27 cellular contexts compared by ENCODE assay signal in the genomic region with DNA sequence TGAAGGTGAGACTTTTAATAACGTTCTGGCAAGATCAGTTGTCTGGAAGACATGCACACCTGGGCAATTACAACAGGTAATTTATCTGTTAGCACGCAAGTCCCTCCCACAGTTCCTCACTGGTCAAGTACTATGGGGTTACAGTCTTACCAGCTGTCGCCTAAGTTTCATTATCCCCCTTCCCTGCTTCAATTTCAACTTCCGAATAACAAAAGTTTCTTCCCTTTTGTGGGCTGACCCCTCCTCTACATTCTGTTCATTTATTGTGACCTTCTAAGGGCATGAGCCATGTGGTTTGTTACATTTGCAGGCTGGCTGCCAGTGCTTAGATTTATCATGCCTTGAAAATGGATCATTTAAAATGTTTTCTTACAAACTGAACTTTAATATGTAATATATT. TPM values are rescaled to one million over a fixed set of nuclear protein-coding genes. Genes with fewer than 3 reads are reported as not detected.
"Had no signal": no experiment of that assay in that cellular context is flagged by ENCODE, and none has a peak within 500 bp of the region (broad histone marks: within the 10 kb centered on the region; RNA-seq: fewer than 3 reads in every experiment).

No MANE protein-coding gene starts in this region.

- H3K36me3 ChIP-seq: adrenal gland, esophagus muscularis mucosa, heart left ventricle, left ventricle myocardium inferior, right atrium auricular region, stomach, thyroid gland had no signal

- ATAC-seq: activated CD8-positive, alpha-beta memory T cell treated with anti-CD3 and anti-CD28 coated beads, Interleukin-2, amount 10 ng/mL, durations not matched to agents 7 days and 5 days; activated CD8-positive, alpha-beta T cell treated with anti-CD3 and anti-CD28 coated beads, Interleukin-2, amount 10 ng/mL, durations not matched to agents 7 days and 5 days; activated T-cell treated with anti-CD3 and anti-CD28 coated beads, Interleukin-2, amount 50 U/mL, for 72 hours; body of pancreas; foreskin keratinocyte; heart left ventricle; natural killer cell treated with Interleukin-12 subunit alpha and Interleukin-12 subunit beta and Interleukin-15 and Interleukin-18, amount 100 ng/mL, for 72 hours; stimulated activated memory B cell treated with anti-CD40 and anti-IgM and Interleukin-4, amounts not matched to agents 10 μg/mL and 1 μg/mL and 100 μg/mL, for 72 hours had no signal

- H3K4me3 ChIP-seq: adrenal gland, body of pancreas, esophagus muscularis mucosa, heart left ventricle, left ventricle myocardium inferior, lung, right atrium auricular region, smooth muscle cell, stomach, thyroid gland had no signal

- H3K27ac ChIP-seq: adrenal gland, body of pancreas, esophagus muscularis mucosa, foreskin keratinocyte, heart left ventricle, left ventricle myocardium inferior, right atrium auricular region, stomach, thyroid gland had no signal

- DNase-seq: activated CD8-positive, alpha-beta memory T cell treated with anti-CD3 and anti-CD28 coated beads, Interleukin-2, amount 10 ng/mL, durations not matched to agents 7 days and 5 days; activated CD8-positive, alpha-beta T cell treated with anti-CD3 and anti-CD28 coated beads, Interleukin-2, amount 10 ng/mL, durations not matched to agents 7 days and 5 days; activated naive CD4-positive, alpha-beta T cell treated with Interleukin-2 at 50 U/mL for 16 hours; activated naive CD8-positive, alpha-beta T cell treated with anti-CD3 and anti-CD28 coated beads for 36 hours; activated T-cell treated with anti-CD3 and anti-CD28 coated beads, Interleukin-2, amount 50 U/mL, for 72 hours; adrenal gland; aorta; body of pancreas; dermis blood vessel endothelial cell; effector CD4-positive, alpha-beta T cell; foreskin keratinocyte; heart left ventricle; left ventricle myocardium inferior; mesendoderm; stimulated activated CD4-positive, alpha-beta T cell treated with anti-CD3 and anti-CD28 coated beads, Interleukin-1b, Interleukin-23, amount 100 ng/mL, for 48 hours; stimulated activated CD4-positive, alpha-beta T cell treated with anti-CD3 and anti-CD28 coated beads, Interleukin-4, amount 100 ng/mL, for 4 hours; stimulated activated CD8-positive, alpha-beta memory T cell treated with anti-CD3 and anti-CD28 coated beads, Interleukin-4, amount 100 ng/mL, for 48 hours; stomach; T-helper 9 cell; thyroid gland had no signal

- H3K9me3 ChIP-seq: adrenal gland, body of pancreas, esophagus muscularis mucosa, left ventricle myocardium inferior, right atrium auricular region, thyroid gland had no signal

- H3K27me3 ChIP-seq: adrenal gland, body of pancreas, esophagus muscularis mucosa, right atrium auricular region, stomach, thyroid gland had no signal

- H3K4me1 ChIP-seq: adrenal gland, body of pancreas, esophagus muscularis mucosa, foreskin keratinocyte, left ventricle myocardium inferior, right atrium auricular region, thyroid gland had no signal

- H3K4me2 ChIP-seq: smooth muscle cell had no signal

RNA-seq across cellular contexts. Expression of gene GAPT, which starts 16.5 kb away (rescaled TPM):
- total RNA-seq: activated CD8-positive, alpha-beta memory T cell treated with anti-CD3 and anti-CD28 coated beads, Interleukin-2, amount 10 ng/mL, durations not matched to agents 7 days and 5 days; activated CD8-positive, alpha-beta T cell treated with anti-CD3 and anti-CD28 coated beads, Interleukin-2, amount 10 ng/mL, durations not matched to agents 7 days and 5 days; activated T-cell treated with anti-CD3 and anti-CD28 coated beads, Interleukin-2, amount 50 U/mL, for 72 hours; dermis blood vessel endothelial cell; foreskin keratinocyte; pulmonary artery endothelial cell; smooth muscle cell had no signal
- polyA plus RNA-seq: foreskin keratinocyte, smooth muscle cell had no signal
